In the genomic region with DNA sequence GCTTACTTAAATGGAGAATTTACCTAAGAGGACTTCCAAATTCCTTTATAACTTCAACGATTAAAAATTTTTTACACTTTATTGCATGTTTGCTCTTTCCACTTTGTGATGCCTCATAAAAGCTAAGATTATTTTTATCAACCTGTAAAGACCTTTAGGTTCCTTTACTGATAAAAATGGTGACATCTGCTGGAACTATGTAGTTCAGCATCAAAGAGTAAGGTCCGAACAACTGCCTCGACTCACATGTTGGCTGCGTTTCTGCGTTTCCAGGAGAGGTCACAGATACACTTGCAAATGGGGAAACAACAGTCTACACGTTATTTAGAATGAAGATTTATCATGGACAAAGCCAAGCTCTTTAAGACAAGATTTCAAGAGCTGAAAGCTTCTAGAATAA, we compare ENCODE assay signal across 2 cellular contexts.
TF ChIP-seq lines count a peak whose summit lies in the region.

No MANE protein-coding gene starts in this region.

TF ChIP-seq in GM12878, 131 proteins besides CTCF, POLR2A, EP300 and RAD21:
- TF ChIP-seq, protein P1, sequence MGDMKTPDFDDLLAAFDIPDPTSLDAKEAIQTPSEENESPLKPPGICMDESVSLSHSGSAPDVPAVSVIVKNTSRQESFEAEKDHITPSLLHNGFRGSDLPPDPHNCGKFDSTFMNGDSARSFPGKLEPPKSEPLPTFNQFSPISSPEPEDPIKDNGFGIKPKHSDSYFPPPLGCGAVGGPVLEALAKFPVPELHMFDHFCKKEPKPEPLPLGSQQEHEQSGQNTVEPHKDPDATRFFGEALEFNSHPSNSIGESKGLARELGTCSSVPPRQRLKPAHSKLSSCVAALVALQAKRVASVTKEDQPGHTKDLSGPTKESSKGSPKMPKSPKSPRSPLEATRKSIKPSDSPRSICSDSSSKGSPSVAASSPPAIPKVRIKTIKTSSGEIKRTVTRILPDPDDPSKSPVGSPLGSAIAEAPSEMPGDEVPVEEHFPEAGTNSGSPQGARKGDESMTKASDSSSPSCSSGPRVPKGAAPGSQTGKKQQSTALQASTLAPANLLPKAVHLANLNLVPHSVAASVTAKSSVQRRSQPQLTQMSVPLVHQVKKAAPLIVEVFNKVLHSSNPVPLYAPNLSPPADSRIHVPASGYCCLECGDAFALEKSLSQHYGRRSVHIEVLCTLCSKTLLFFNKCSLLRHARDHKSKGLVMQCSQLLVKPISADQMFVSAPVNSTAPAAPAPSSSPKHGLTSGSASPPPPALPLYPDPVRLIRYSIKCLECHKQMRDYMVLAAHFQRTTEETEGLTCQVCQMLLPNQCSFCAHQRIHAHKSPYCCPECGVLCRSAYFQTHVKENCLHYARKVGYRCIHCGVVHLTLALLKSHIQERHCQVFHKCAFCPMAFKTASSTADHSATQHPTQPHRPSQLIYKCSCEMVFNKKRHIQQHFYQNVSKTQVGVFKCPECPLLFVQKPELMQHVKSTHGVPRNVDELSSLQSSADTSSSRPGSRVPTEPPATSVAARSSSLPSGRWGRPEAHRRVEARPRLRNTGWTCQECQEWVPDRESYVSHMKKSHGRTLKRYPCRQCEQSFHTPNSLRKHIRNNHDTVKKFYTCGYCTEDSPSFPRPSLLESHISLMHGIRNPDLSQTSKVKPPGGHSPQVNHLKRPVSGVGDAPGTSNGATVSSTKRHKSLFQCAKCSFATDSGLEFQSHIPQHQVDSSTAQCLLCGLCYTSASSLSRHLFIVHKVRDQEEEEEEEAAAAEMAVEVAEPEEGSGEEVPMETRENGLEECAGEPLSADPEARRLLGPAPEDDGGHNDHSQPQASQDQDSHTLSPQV (IDR thresholded peaks at IDR 0.05): no peak
- TF ChIP-seq ZSCAN29 (IDR thresholded peaks at IDR 0.05) (no peak), BRCA1 (IDR thresholded peaks at IDR 0.05; ENCODE audit: low read depth, low read length) (no peak), KLF5 (IDR thresholded peaks at IDR 0.05; ENCODE audit: partially characterized antibody) (no peak), GATAD2B (conservative IDR thresholded peaks at IDR 0.05; ENCODE audit: low read depth) (no peak), SMC3 (IDR thresholded peaks at IDR 0.05; ENCODE audit: borderline replicate concordance, low read length) (no peak), ZNF207 (IDR thresholded peaks at IDR 0.05; ENCODE audit: borderline replicate concordance) (no peak), MEF2A (IDR thresholded peaks at IDR 0.05; ENCODE audit: insufficient read depth, low read depth, low read length) (no peak), SUZ12 (IDR thresholded peaks at IDR 0.05; ENCODE audit: unreplicated experiment) (no peak), CBX5 (IDR thresholded peaks at IDR 0.05; ENCODE audit: low read depth) (no peak), JUND (IDR thresholded peaks at IDR 0.05; ENCODE audit: low read depth, low read length) (no peak), RB1 (IDR thresholded peaks at IDR 0.05; ENCODE audit: borderline replicate concordance) (no peak), KAT2A (conservative IDR thresholded peaks at IDR 0.05; ENCODE audit: control insufficient read depth, low read depth, low read length) (no peak), ZZZ3 (IDR thresholded peaks at IDR 0.05; ENCODE audit: control insufficient read depth, insufficient read length, low read depth) (no peak), ZBED1 (IDR thresholded peaks at IDR 0.05; ENCODE audit: borderline replicate concordance) (no peak), RELA (IDR thresholded peaks at IDR 0.05; ENCODE audit: borderline replicate concordance, partially characterized antibody) (no peak), BCL11A (IDR thresholded peaks at IDR 0.05; ENCODE audit: low read depth, low read length) (no peak), STAT1 (conservative IDR thresholded peaks at IDR 0.05) (no peak)
- TF ChIP-seq, protein P2, sequence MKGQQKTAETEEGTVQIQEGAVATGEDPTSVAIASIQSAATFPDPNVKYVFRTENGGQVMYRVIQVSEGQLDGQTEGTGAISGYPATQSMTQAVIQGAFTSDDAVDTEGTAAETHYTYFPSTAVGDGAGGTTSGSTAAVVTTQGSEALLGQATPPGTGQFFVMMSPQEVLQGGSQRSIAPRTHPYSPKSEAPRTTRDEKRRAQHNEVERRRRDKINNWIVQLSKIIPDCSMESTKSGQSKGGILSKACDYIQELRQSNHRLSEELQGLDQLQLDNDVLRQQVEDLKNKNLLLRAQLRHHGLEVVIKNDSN (IDR thresholded peaks at IDR 0.05; ENCODE audit: borderline replicate concordance, extremely low read length, insufficient read depth, low read depth, low read length): no peak
- TF ChIP-seq, protein P3, sequence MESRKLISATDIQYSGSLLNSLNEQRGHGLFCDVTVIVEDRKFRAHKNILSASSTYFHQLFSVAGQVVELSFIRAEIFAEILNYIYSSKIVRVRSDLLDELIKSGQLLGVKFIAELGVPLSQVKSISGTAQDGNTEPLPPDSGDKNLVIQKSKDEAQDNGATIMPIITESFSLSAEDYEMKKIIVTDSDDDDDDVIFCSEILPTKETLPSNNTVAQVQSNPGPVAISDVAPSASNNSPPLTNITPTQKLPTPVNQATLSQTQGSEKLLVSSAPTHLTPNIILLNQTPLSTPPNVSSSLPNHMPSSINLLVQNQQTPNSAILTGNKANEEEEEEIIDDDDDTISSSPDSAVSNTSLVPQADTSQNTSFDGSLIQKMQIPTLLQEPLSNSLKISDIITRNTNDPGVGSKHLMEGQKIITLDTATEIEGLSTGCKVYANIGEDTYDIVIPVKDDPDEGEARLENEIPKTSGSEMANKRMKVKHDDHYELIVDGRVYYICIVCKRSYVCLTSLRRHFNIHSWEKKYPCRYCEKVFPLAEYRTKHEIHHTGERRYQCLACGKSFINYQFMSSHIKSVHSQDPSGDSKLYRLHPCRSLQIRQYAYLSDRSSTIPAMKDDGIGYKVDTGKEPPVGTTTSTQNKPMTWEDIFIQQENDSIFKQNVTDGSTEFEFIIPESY (IDR thresholded peaks at IDR 0.05): no peak

TF ChIP-seq in neural cell, 6 proteins besides CTCF, POLR2A, EP300 and RAD21:
- TF ChIP-seq TAF1 (IDR thresholded peaks at IDR 0.05; ENCODE audit: low read depth) (no peak), SMC3 (conservative IDR thresholded peaks at IDR 0.05; ENCODE audit: poor library complexity) (peak; percentile 65)
TF ChIP-seq in neural cell: peak in this region for 1.
